11 cellular contexts compared by ENCODE assay signal in genomic region chr11:111737877-111738205, GRCh38. TPM values are rescaled to one million over a fixed set of nuclear protein-coding genes. Genes with fewer than 3 reads are reported as not detected.
DNase-seq lines count a peak whose midpoint lies in the region; FAIRE-seq and TF ChIP-seq lines count a peak whose summit lies in the region.
"Had no signal": no experiment of that assay in that cellular context is flagged by ENCODE, and none has a peak within 500 bp of the region (broad histone marks: within the 10 kb centered on the region; RNA-seq: fewer than 3 reads in every experiment).

No MANE protein-coding gene starts in this region.

- DNase-seq in NT2/D1 (ENCODE audit: low read depth, low spot score) (no peak), endothelial cell of umbilical vein (ENCODE audit: low read depth, low spot score) (peak; percentile 66), mesothelial cell of epicardium (ENCODE audit: low spot score in 2 of 2, unreplicated experiment in 2 of 2) (no peak), OCI-LY7 (ENCODE audit: low spot score) (no peak), GM10266 (ENCODE audit: extremely low spot score) (no peak)
- no peak for DNase-seq in stimulated activated CD4-positive, alpha-beta T cell treated with anti-CD3 and anti-CD28 coated beads, Interleukin-2, amount 100 ng/mL, for 24 hours
- no peak for DNase-seq in activated effector memory CD4-positive, alpha-beta T cell treated with anti-CD3 and anti-CD28 coated beads, Interleukin-2, amount 50 U/mL, for 16 hours
- DNase-seq: activated naive CD4-positive, alpha-beta T cell treated with anti-CD3 and anti-CD28 coated beads, Interleukin-2, amount 50 U/mL, for 16 hours; DMS 273 treated with DMSO at 0.1 percent for 48 hours had no signal

- no peaks in the 10 kb centered on the region for H3K79me2 ChIP-seq in endothelial cell of umbilical vein (ENCODE audit: control insufficient read depth, insufficient read depth, low read length)
- H3K79me2 ChIP-seq in OCI-LY7 (ENCODE audit: insufficient read depth, low read depth, low read length): no peaks in the 10 kb centered on the region

- TF ChIP-seq CTCF in endothelial cell of umbilical vein (IDR thresholded peaks at IDR 0.05; ENCODE audit: extremely low read depth in 1 of 2, insufficient read depth in 1 of 2, low read depth in 1 of 2, low read length in 2 of 2) (no peak), mesothelial cell of epicardium (IDR thresholded peaks at IDR 0.05; ENCODE audit: unreplicated experiment) (no peak), OCI-LY7 (conservative IDR thresholded peaks at IDR 0.05; ENCODE audit: low read length) (no peak), GM10266 (IDR thresholded peaks at IDR 0.05; ENCODE audit: control insufficient read depth, insufficient read depth, low read depth, missing control alignments) (no peak)

- H4K20me1 ChIP-seq in endothelial cell of umbilical vein (replicated peaks; ENCODE audit: control insufficient read depth, extremely low read depth, insufficient read depth, low read length): no peaks in the 10 kb centered on the region
- H4K20me1 ChIP-seq in OCI-LY7 (ENCODE audit: insufficient read depth, low read length): no peaks in the 10 kb centered on the region

- H2AFZ ChIP-seq in endothelial cell of umbilical vein (ENCODE audit: low read depth, low read length): no peak overlapping the region
- H2AFZ ChIP-seq in OCI-LY7 (ENCODE audit: low read length): no peak overlapping the region

- POLR2A ChIA-PET in endothelial cell of umbilical vein (lab: Charles Lee) (interaction anchor here (0.5 kb wide), 1 partner anchor 31 kb away, joined by 8 read pairs; no protein-coding TSS in a partner anchor), OCI-LY7 (lab: Charles Lee) (no interaction called here)

- H3K36me3 Mint-ChIP-seq in mesothelial cell of epicardium: peaks cover 21% of the 10 kb centered on the region

- H3K9me3 ChIP-seq in NT2/D1 (ENCODE audit: insufficient read depth, low read length) (no peaks in the 10 kb centered on the region), endothelial cell of umbilical vein (replicated peaks; ENCODE audit: control insufficient read depth, insufficient read depth, low read length) (no peaks in the 10 kb centered on the region), subcutaneous abdominal adipose tissue (ENCODE audit: control insufficient read depth in 5 of 5, low read length in 5 of 5) (no peaks in the 10 kb centered on the region), OCI-LY7 (ENCODE audit: low read length) (no peaks in the 10 kb centered on the region)

- no peaks in the 10 kb centered on the region for H3K27me3 ChIP-seq in NT2/D1 (ENCODE audit: insufficient read depth, insufficient read length)
- no peaks in the 10 kb centered on the region for H3K27me3 ChIP-seq in endothelial cell of umbilical vein (ENCODE audit: control insufficient read depth in 2 of 2, insufficient read depth in 2 of 2, low read length in 2 of 2)
- no peaks in the 10 kb centered on the region for H3K27me3 ChIP-seq in subcutaneous abdominal adipose tissue (ENCODE audit: control insufficient read depth in 5 of 5, insufficient read depth in 4 of 5, low read length in 5 of 5)

- no peaks in the 10 kb centered on the region for H3K9me1 ChIP-seq in endothelial cell of umbilical vein (replicated peaks; ENCODE audit: control insufficient read depth, extremely low read depth, insufficient read depth, low read length)

- peaks cover 21% of the 10 kb centered on the region for H3K4me1 ChIP-seq in NT2/D1 (ENCODE audit: insufficient read depth, insufficient read length)
- peaks cover 55% of the 10 kb centered on the region for H3K4me1 ChIP-seq in endothelial cell of umbilical vein (ENCODE audit: control insufficient read depth, extremely low read depth, insufficient read depth, low read length)
- H3K4me1 ChIP-seq in subcutaneous abdominal adipose tissue (ENCODE audit: control insufficient read depth in 5 of 5, insufficient read depth in 5 of 5, low read length in 5 of 5): peaks cover 44 to 70% (median 66%) of the 10 kb centered on the region in 5 donors
- H3K4me1 ChIP-seq in OCI-LY7 (ENCODE audit: insufficient read depth, low read length, poor library complexity, severe bottlenecking): no peaks in the 10 kb centered on the region

- H3K36me3 ChIP-seq in NT2/D1 (ENCODE audit: insufficient read depth, insufficient read length, low read length) (peaks cover 31% of the 10 kb centered on the region), endothelial cell of umbilical vein (ENCODE audit: control insufficient read depth in 2 of 2, extremely low read depth in 1 of 2, insufficient read depth in 2 of 2, low read length in 2 of 2) (peaks cover 2 to 6% of the 10 kb centered on the region in 2 experiments), subcutaneous abdominal adipose tissue (ENCODE audit: control insufficient read depth in 5 of 5, insufficient read depth in 5 of 5, low read length in 5 of 5) (peaks cover 21 to 47% (median 29%) of the 10 kb centered on the region in 5 donors), OCI-LY7 (ENCODE audit: insufficient read depth, low read length) (peaks cover 42% of the 10 kb centered on the region)

- intact Hi-C loops in endothelial cell of umbilical vein (cut with micrococcal nuclease) (no loop called here), OCI-LY7 (cut with micrococcal nuclease; ENCODE audit: unreplicated experiment) (no loop called here)

- H3K9me2 ChIP-seq in OCI-LY7 (ENCODE audit: insufficient read depth, low read length): no peaks in the 10 kb centered on the region

- dilution Hi-C loops in endothelial cell of umbilical vein (cut with MboI; ENCODE audit: extremely low pct_ligation_motif_present, low sequenced_read_pairs): no loop called here

- H3K27ac ChIP-seq in endothelial cell of umbilical vein (ENCODE audit: insufficient read depth, low read depth, low read length): peak overlapping the region; percentile 54
- peak overlapping the region; percentile 100 for H3K27ac ChIP-seq in subcutaneous abdominal adipose tissue (ENCODE audit: low read depth, low read length)
- no peak overlapping the region for H3K27ac ChIP-seq in OCI-LY7 (ENCODE audit: low read depth, low read length, poor library complexity, severe bottlenecking)
- H3K27ac ChIP-seq: HL-60 had no signal

- H3K4me3 Mint-ChIP-seq in mesothelial cell of epicardium: no peak overlapping the region

- peak overlapping the region; percentile 45 for H3K9ac ChIP-seq in NT2/D1 (ENCODE audit: insufficient read length, low read depth)
- H3K9ac ChIP-seq in endothelial cell of umbilical vein (replicated peaks; ENCODE audit: extremely low read depth, insufficient read depth, low read length): no peak overlapping the region
- H3K9ac ChIP-seq in subcutaneous abdominal adipose tissue (ENCODE audit: low read length in 5 of 5): peak overlapping the region; percentile 72 to 97 (median 87)

- no peaks in the 10 kb centered on the region for H3K27me3 Mint-ChIP-seq in mesothelial cell of epicardium (ENCODE audit: low read depth)

- FAIRE-seq in endothelial cell of umbilical vein (lab: Jason Lieb, UNC): peak; percentile 44

- BruUV-seq in endothelial cell of umbilical vein (replicated peaks; lab: Mats Ljungman, UMichigan) (no TSS peak), OCI-LY7 (replicated peaks; lab: Mats Ljungman, UMichigan) (no TSS peak)

- no peak for TF ChIP-seq POLR2A in endothelial cell of umbilical vein (IDR thresholded peaks at IDR 0.05; ENCODE audit: low read depth, low read length)

- peak overlapping the region; percentile 12 for H3K4me2 ChIP-seq in endothelial cell of umbilical vein (ENCODE audit: insufficient read depth, low read length)
- H3K4me2 ChIP-seq in OCI-LY7 (ENCODE audit: low read length): no peak overlapping the region

- H3K4me1 Mint-ChIP-seq in mesothelial cell of epicardium: peaks cover 28% of the 10 kb centered on the region

- CTCF ChIA-PET in endothelial cell of umbilical vein (lab: Charles Lee): interaction anchor here (1.1 to 3.2 kb wide), 4 partner anchors 20 to 133 kb away, joined by 3 to 11 read pairs (median 4); partner anchors contain the start of gene PPP2R1B
- CTCF ChIA-PET in OCI-LY7 (lab: Charles Lee; ENCODE audit: unreplicated experiment): interaction anchor here (0.5 kb wide), 1 partner anchor 14 kb away, joined by 6 read pairs; no protein-coding TSS in a partner anchor

- H3K4me3 ChIP-seq in NT2/D1 (ENCODE audit: insufficient read length, low read depth) (no peak overlapping the region), endothelial cell of umbilical vein (replicated peaks in 1 of 3; ENCODE audit: insufficient read depth in 1 of 3, low read depth in 1 of 3, low read length in 3 of 3) (no peak overlapping the region), subcutaneous abdominal adipose tissue (ENCODE audit: low read depth in 1 of 5, low read length in 5 of 5) (peak overlapping the region in 1 of 5 donors; percentile 43), OCI-LY7 (ENCODE audit: low read depth, low read length, poor library complexity, severe bottlenecking) (no peak overlapping the region)

- H3K9me3 Mint-ChIP-seq in mesothelial cell of epicardium: no peaks in the 10 kb centered on the region

- peak overlapping the region; percentile 70 for H3K27ac Mint-ChIP-seq in mesothelial cell of epicardium

TF ChIP-seq in endothelial cell of umbilical vein, 7 proteins besides CTCF, POLR2A, EP300 and RAD21:
- TF ChIP-seq FOS (IDR thresholded peaks at IDR 0.05; ENCODE audit: borderline replicate concordance, insufficient read depth, low read length) (peak; percentile 7), EZH2 (IDR thresholded peaks at IDR 0.05; ENCODE audit: borderline replicate concordance, low read depth, low read length, severe bottlenecking) (no peak)
TF ChIP-seq in endothelial cell of umbilical vein: peak in this region for 1.

RNA-seq across cellular contexts. Expression of gene PPP2R1B, which starts 28.3 kb away (rescaled TPM):
- total RNA-seq in endothelial cell of umbilical vein (42.7 and 50.8 TPM in 2 replicates), mesothelial cell of epicardium (29.2 to 34.8 TPM (median 33.8 TPM) in 3 replicates), OCI-LY7 (2022) (81.5 and 84.2 TPM in 2 replicates)
- polyA plus RNA-seq in endothelial cell of umbilical vein: 17.0 and 18.0 TPM in 2 replicates
- polyA plus RNA-seq in endothelial cell of umbilical vein (2011; cell fraction: cytosol; rRNA removed): 20.0 and 22.9 TPM in 2 replicates
- polyA plus RNA-seq in endothelial cell of umbilical vein (2011; cell fraction: nucleus; rRNA removed): 32.5 and 32.7 TPM in 2 replicates
- polyA plus RNA-seq in endothelial cell of umbilical vein (2012): 31.6 and 33.7 TPM in 2 replicates
- polyA minus RNA-seq in endothelial cell of umbilical vein: 59.6 and 61.0 TPM in 2 replicates
- polyA minus RNA-seq in endothelial cell of umbilical vein (2011; cell fraction: cytosol; rRNA and poly(A)+ RNA removed): 16.8 TPM
- 28.8 and 45.3 TPM in 2 replicates for polyA minus RNA-seq in endothelial cell of umbilical vein (2011; cell fraction: nucleus; rRNA and poly(A)+ RNA removed)
- 30.2 and 50.6 TPM in 2 replicates for total RNA-seq in OCI-LY7 (2014; rRNA removed; shearing (Covaris generic))
